In the genomic region with DNA sequence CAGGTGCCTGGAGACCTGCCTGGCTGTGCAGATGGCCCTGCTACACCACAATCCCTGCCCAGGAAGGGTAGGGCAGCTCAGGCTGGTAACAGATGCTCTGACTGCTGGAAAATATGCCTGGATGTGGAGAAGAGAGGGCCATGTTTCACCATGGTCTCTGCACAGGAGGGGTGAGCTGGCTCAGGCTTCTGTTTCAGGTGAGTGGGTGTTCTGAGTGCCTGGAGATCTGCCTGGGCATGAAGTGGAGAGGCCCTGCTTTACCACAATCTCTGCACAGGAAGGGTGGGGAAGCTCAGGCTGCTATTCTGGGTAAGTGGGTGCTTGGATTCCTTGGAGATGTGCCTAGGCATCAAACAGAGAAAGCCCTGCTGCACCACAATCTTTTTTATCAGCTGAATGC, we compare ENCODE assay signal across 10 cellular contexts.
DNase-seq lines count a peak whose midpoint lies in the region; ATAC-seq, FAIRE-seq and TF ChIP-seq lines count a peak whose summit lies in the region.
"Had no signal": no experiment of that assay in that cellular context is flagged by ENCODE, and none has a peak within 500 bp of the region (broad histone marks: within the 10 kb centered on the region; RNA-seq: fewer than 3 reads in every experiment).

No MANE protein-coding gene starts in this region.

- H3K27me3 Mint-ChIP-seq in nephron progenitor cell (ENCODE audit: low read depth, poor library complexity): no peaks in the 10 kb centered on the region
- H3K27me3 Mint-ChIP-seq: activated naive CD8-positive, alpha-beta T cell treated with anti-CD3 and anti-CD28 coated beads, Interleukin-2, amount 10 ng/mL, durations not matched to agents 7 days and 5 days had no signal

- H3K27ac Mint-ChIP-seq in nephron progenitor cell: no peak overlapping the region
- H3K27ac Mint-ChIP-seq: activated naive CD8-positive, alpha-beta T cell treated with anti-CD3 and anti-CD28 coated beads, Interleukin-2, amount 10 ng/mL, durations not matched to agents 7 days and 5 days; T-helper 1 cell treated with Interleukin-12 subunit alpha and Interleukin-12 subunit beta and Interleukin-4 antibody, amounts not matched to agents 30 μg/mL and 1 μg/mL, for 36 hours had no signal

- H3K4me3 Mint-ChIP-seq in nephron progenitor cell: no peak overlapping the region
- H3K4me3 Mint-ChIP-seq: activated naive CD8-positive, alpha-beta T cell treated with anti-CD3 and anti-CD28 coated beads, Interleukin-2, amount 10 ng/mL, durations not matched to agents 7 days and 5 days; T-helper 1 cell treated with Interleukin-12 subunit alpha and Interleukin-12 subunit beta and Interleukin-4 antibody, amounts not matched to agents 30 μg/mL and 1 μg/mL, for 36 hours had no signal

- DNase-seq in GM12892 (ENCODE audit: insufficient read length) (no peak), NCI-H2029 treated with DMSO at 0.1 percent for 48 hours (lab: John Stamatoyannopoulos, UW) (peak; percentile 75), mesendoderm (no peak), nephron progenitor cell (no peak), NCI-H2227 (lab: John Stamatoyannopoulos, UW; ENCODE audit: unreplicated experiment) (no peak)
- DNase-seq in activated CD8-positive, alpha-beta memory T cell treated with anti-CD3 and anti-CD28 coated beads for 24 hours: no peak
- DNase-seq: activated naive CD8-positive, alpha-beta T cell treated with anti-CD3 and anti-CD28 coated beads, Interleukin-2, amount 10 ng/mL, durations not matched to agents 7 days and 5 days; glutamatergic neuron had no signal

- H3K4me3 ChIP-seq in mesendoderm (ENCODE audit: low read length): no peak overlapping the region

- no peaks in the 10 kb centered on the region for H3K27me3 ChIP-seq in mesendoderm (ENCODE audit: insufficient read depth, low read length, poor library complexity)

- no peak overlapping the region for H3K56ac ChIP-seq in mesendoderm (ENCODE audit: low read length)

- no peaks in the 10 kb centered on the region for H3K79me2 ChIP-seq in mesendoderm (ENCODE audit: control insufficient read depth, insufficient read depth, low read length)

- no peaks in the 10 kb centered on the region for H3K36me3 ChIP-seq in mesendoderm (ENCODE audit: control insufficient read depth, insufficient read depth, low read length)

- no peak overlapping the region for H2BK15ac ChIP-seq in mesendoderm (replicated peaks; ENCODE audit: low read depth)

- H3K9me3 Mint-ChIP-seq in nephron progenitor cell: peaks cover 25% of the 10 kb centered on the region

- H3K18ac ChIP-seq in mesendoderm (ENCODE audit: low read length): no peak overlapping the region

- no peak overlapping the region for H2BK120ac ChIP-seq in mesendoderm (ENCODE audit: low read depth, low read length)

- no peak overlapping the region for H3K4ac ChIP-seq in mesendoderm (ENCODE audit: low read depth, low read length)

- no peak overlapping the region for H3K4me2 ChIP-seq in mesendoderm (ENCODE audit: low read length)

- H3K4me1 Mint-ChIP-seq in nephron progenitor cell: no peaks in the 10 kb centered on the region
- H3K4me1 Mint-ChIP-seq: activated naive CD8-positive, alpha-beta T cell treated with anti-CD3 and anti-CD28 coated beads, Interleukin-2, amount 10 ng/mL, durations not matched to agents 7 days and 5 days had no signal

- H3K9ac ChIP-seq in mesendoderm (ENCODE audit: low read length): no peak overlapping the region

- no peak for TF ChIP-seq CTCF in nephron progenitor cell (IDR thresholded peaks at IDR 0.05)

- no peaks in the 10 kb centered on the region for H3K79me1 ChIP-seq in mesendoderm (ENCODE audit: low read length)

- H3K4me1 ChIP-seq in mesendoderm (ENCODE audit: control insufficient read depth, low read depth, low read length): no peaks in the 10 kb centered on the region

- H4K5ac ChIP-seq in mesendoderm (ENCODE audit: low read length): no peak overlapping the region

- peak; percentile 50 for ATAC-seq in GM21717 (IDR thresholded peaks at IDR 0.05; ENCODE audit: unreplicated experiment)

- H3K36me3 Mint-ChIP-seq in nephron progenitor cell (ENCODE audit: low read depth): peaks cover 7% of the 10 kb centered on the region
- H3K36me3 Mint-ChIP-seq: activated naive CD8-positive, alpha-beta T cell treated with anti-CD3 and anti-CD28 coated beads, Interleukin-2, amount 10 ng/mL, durations not matched to agents 7 days and 5 days had no signal

- peak overlapping the region; percentile 17 for H3K23ac ChIP-seq in mesendoderm (ENCODE audit: low read length)

- no peak for TF ChIP-seq POLR2A in GM12892 (IDR thresholded peaks at IDR 0.05; ENCODE audit: low read depth, low read length)

- H2BK5ac ChIP-seq in mesendoderm (ENCODE audit: low read length): no peak overlapping the region

- H4K8ac ChIP-seq in mesendoderm (ENCODE audit: low read depth, low read length): no peak overlapping the region

- FAIRE-seq in GM12892 (lab: Jason Lieb, UNC): peak; percentile 57

- no peak overlapping the region for H3K27ac ChIP-seq in mesendoderm (ENCODE audit: low read depth, low read length)

- no peak overlapping the region for H2AK5ac ChIP-seq in mesendoderm (ENCODE audit: low read length)
